14 cellular contexts compared by ENCODE assay signal in the genomic region with DNA sequence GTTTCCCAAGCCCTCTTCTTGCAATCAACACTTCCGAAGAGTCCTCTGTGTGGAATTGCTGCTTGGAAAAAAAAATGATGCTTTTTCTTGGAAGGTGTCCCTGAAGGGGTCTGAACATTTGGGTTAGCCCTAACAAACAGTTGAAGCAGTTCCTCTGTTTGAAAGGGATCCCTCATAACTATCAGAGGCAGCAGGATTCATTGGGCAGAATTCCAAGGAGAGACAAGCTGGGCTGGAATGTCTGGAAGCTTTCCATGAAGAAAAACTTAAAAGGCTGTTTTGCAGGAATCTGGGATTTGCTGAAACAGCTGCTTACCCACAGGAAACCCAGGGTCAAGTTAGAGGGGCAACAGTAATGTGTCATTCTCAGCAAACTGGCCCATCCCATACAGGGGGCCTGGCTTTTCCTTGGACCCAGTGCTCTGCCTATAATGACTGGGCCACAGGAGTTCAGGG. TPM values are rescaled to one million over a fixed set of nuclear protein-coding genes. Genes with fewer than 3 reads are reported as not detected.
A peak's percentile ranks its signal among the peaks of the same experiment; 100 is the strongest.
DNase-seq lines count a peak whose midpoint lies in the region; ATAC-seq and TF ChIP-seq lines count a peak whose summit lies in the region.
"Had no signal": no experiment of that assay in that cellular context is flagged by ENCODE, and none has a peak within 500 bp of the region (broad histone marks: within the 10 kb centered on the region; RNA-seq: fewer than 3 reads in every experiment).

No MANE protein-coding gene starts in this region.

- no peak overlapping the region for H3K27ac Mint-ChIP-seq in WTC11
- H3K27ac Mint-ChIP-seq: activated CD4-positive, alpha-beta memory T cell treated with anti-CD3 and anti-CD28 coated beads for 36 hours had no signal

- DNase-seq in AG20443 (ENCODE audit: low spot score) (peak; percentile 58), RWPE1 (ENCODE audit: low spot score) (peak; percentile 26), fibroblast of the conjunctiva (ENCODE audit: low read depth) (peak; percentile 27), omental fat pad (ENCODE audit: low spot score) (no peak), WTC11 (ENCODE audit: low spot score) (no peak)
- DNase-seq in activated CD8-positive, alpha-beta memory T cell treated with anti-CD3 and anti-CD28 coated beads, Interleukin-2, amount 50 U/mL, for 4 hours = no peak
- DNase-seq: activated CD4-positive, alpha-beta memory T cell treated with anti-CD3 and anti-CD28 coated beads for 36 hours; hippocampal formation; NCI-H2029; RPMI8226 had no signal

- CTCF ChIA-PET in RWPE1 (lab: Yijun Ruan, JAX) (no interaction called here), WTC11 (lab: Charles Lee) (no interaction called here)

- POLR2A ChIA-PET in RWPE1 (lab: Yijun Ruan, JAX; ENCODE audit: low non-redundant PET) = no interaction called here
- POLR2A ChIA-PET in WTC11 (lab: Charles Lee) = no interaction called here

- no peaks in the 10 kb centered on the region for H3K36me3 Mint-ChIP-seq in WTC11
- H3K36me3 Mint-ChIP-seq: activated CD4-positive, alpha-beta memory T cell treated with anti-CD3 and anti-CD28 coated beads for 36 hours had no signal

- peaks cover 6% of the 10 kb centered on the region; the same call in 1 of the 2 replicates for H3K4me1 Mint-ChIP-seq in WTC11

- no peak overlapping the region for H3K4me3 Mint-ChIP-seq in WTC11
- H3K4me3 Mint-ChIP-seq: activated CD4-positive, alpha-beta memory T cell treated with anti-CD3 and anti-CD28 coated beads for 36 hours had no signal

- no peak for TF ChIP-seq CTCF in RWPE1 (conservative IDR thresholded peaks at IDR 0.05; ENCODE audit: low read depth)
- TF ChIP-seq CTCF in omental fat pad (IDR thresholded peaks at IDR 0.05) = no peak
- no peak for TF ChIP-seq CTCF in WTC11 (IDR thresholded peaks at IDR 0.05)

- peak overlapping the region; percentile 45; the same call in 1 of the 2 replicates for H3K27ac ChIP-seq in RWPE1
- H3K27ac ChIP-seq: ascending aorta, parathyroid adenoma had no signal

- ATAC-seq in omental fat pad (ENCODE audit: low FRiP score) = peak; percentile 20
- ATAC-seq in GM19395 (IDR thresholded peaks at IDR 0.05; ENCODE audit: unreplicated experiment) = no peak
- ATAC-seq in WTC11 = no peak
- ATAC-seq in HG02763 (IDR thresholded peaks at IDR 0.05; ENCODE audit: unreplicated experiment) = no peak

- H3K27me3 Mint-ChIP-seq in WTC11 (ENCODE audit: low read depth) = no peaks in the 10 kb centered on the region

- H3K9me3 Mint-ChIP-seq in WTC11 = no peaks in the 10 kb centered on the region
- H3K9me3 Mint-ChIP-seq: activated CD4-positive, alpha-beta memory T cell treated with anti-CD3 and anti-CD28 coated beads for 36 hours had no signal

TF ChIP-seq in WTC11, 78 proteins besides CTCF, POLR2A, EP300 and RAD21:
- no peak for TF ChIP-seq ZNF396 (CRISPR knock-in tag; IDR thresholded peaks at IDR 0.05; ENCODE audit: borderline replicate concordance)
- no peak for TF ChIP-seq NR1H2 (CRISPR knock-in tag; IDR thresholded peaks at IDR 0.05)
- TF ChIP-seq ZNF416 (CRISPR knock-in tag; IDR thresholded peaks at IDR 0.05) = no peak

RNA-seq across cellular contexts. Expression of gene CSNK2A3, which starts 3.2 kb away (rescaled TPM):
- total RNA-seq in omental fat pad (1 to 10 TPM; 1.1 to 2.9 (median 1.6) TPM), WTC11 (2021) (0.96 to 1.4 TPM (median 1.1 TPM) in 3 replicates)

Comparison
In these comparisons a context has a peak if more than half of its experiments do, and no peak if none do; other contexts are left out.
1. DNase-seq: peak in AG20443 (single experiment), RWPE1 (single experiment) and fibroblast of the conjunctiva (single experiment); none in omental fat pad (single experiment), WTC11 (single experiment) and activated CD8-positive, alpha-beta memory T cell treated with anti-CD3 and anti-CD28 coated beads, Interleukin-2, amount 50 U/mL, for 4 hours (single experiment).